9 cellular contexts compared by ENCODE assay signal in genomic region chr3:196967412-196968232, GRCh38. TPM values are rescaled to one million over a fixed set of nuclear protein-coding genes. Genes with fewer than 3 reads are reported as not detected.
DNase-seq lines count a peak whose midpoint lies in the region; ATAC-seq and TF ChIP-seq lines count a peak whose summit lies in the region.
"Had no signal": no experiment of that assay in that cellular context is flagged by ENCODE, and none has a peak within 500 bp of the region (broad histone marks: within the 10 kb centered on the region; RNA-seq: fewer than 3 reads in every experiment).

No MANE protein-coding gene starts in this region.

- no peaks in the 10 kb centered on the region for H4K20me1 ChIP-seq in MM.1S (ENCODE audit: insufficient read depth, low read length)

- peak overlapping the region; percentile 78; the same call in 1 of the 2 replicates for H2AFZ ChIP-seq in MM.1S (ENCODE audit: low read length)

- H3K4me2 ChIP-seq in MM.1S (ENCODE audit: low read depth, low read length): peak overlapping the region; percentile 89

- peaks cover 9 to 18% of the 10 kb centered on the region in 2 donors for H3K36me3 Mint-ChIP-seq in CD14-positive monocyte
- H3K36me3 Mint-ChIP-seq in endothelial cell (ENCODE audit: low read depth, unreplicated experiment): peaks cover 23% of the 10 kb centered on the region

- no peaks in the 10 kb centered on the region for H3K9me3 ChIP-seq in MM.1S (replicated peaks; ENCODE audit: insufficient read depth, low read length)
- H3K9me3 ChIP-seq in ovary: no peaks in the 10 kb centered on the region

- intact Hi-C loops in CD14-positive monocyte (cut with micrococcal nuclease): loop anchor here in 1 of 2 donors (2.0 kb wide), 1 partner anchor 129 kb away; no protein-coding TSS in a partner anchor
- intact Hi-C loops in ovary (cut with DNase I): no loop called here

- H3K36me3 ChIP-seq in MM.1S (replicated peaks; ENCODE audit: insufficient read depth, low read length) (no peaks in the 10 kb centered on the region), ovary (no peaks in the 10 kb centered on the region)

- H3K9ac ChIP-seq in MM.1S (ENCODE audit: low read length): peak overlapping the region; percentile 30; the same call in 1 of the 2 replicates

- H3K4me3 Mint-ChIP-seq in CD14-positive monocyte (peak overlapping the region; percentile 82 to 89), endothelial cell (ENCODE audit: unreplicated experiment) (peak overlapping the region; percentile 80)

- H3K27me3 ChIP-seq in MM.1S (replicated peaks; ENCODE audit: insufficient read depth, low read length) (peaks cover 12% of the 10 kb centered on the region; the same call in 1 of the 2 replicates), ovary (peaks cover 4% of the 10 kb centered on the region)

- H3K27ac ChIP-seq in MM.1S (ENCODE audit: low read length) (no peak overlapping the region), ovary (no peak overlapping the region)

- 0 out of 2 replicates have a peak, but pooled peaks cover 6% of the 10 kb centered on the region for H3K4me1 ChIP-seq in MM.1S (ENCODE audit: low read length)
- peaks cover 5% of the 10 kb centered on the region for H3K4me1 ChIP-seq in ovary (ENCODE audit: insufficient read depth)

- H3K27me3 Mint-ChIP-seq in CD14-positive monocyte (ENCODE audit: low read depth in 3 of 3) (peaks cover 16 to 23% (median 17%) of the 10 kb centered on the region in 3 donors), endothelial cell (ENCODE audit: unreplicated experiment) (peaks cover 26% of the 10 kb centered on the region)

- H3K9me3 Mint-ChIP-seq in CD14-positive monocyte (peaks cover 0 to 18% (median 14%) of the 10 kb centered on the region in 7 donors), endothelial cell (ENCODE audit: unreplicated experiment) (no peaks in the 10 kb centered on the region)

- H3K4me3 ChIP-seq in MM.1S (ENCODE audit: low read length) (peak overlapping the region; percentile 74), ovary (peak overlapping the region; percentile 65)

- ATAC-seq in HG03460 (IDR thresholded peaks at IDR 0.05; ENCODE audit: unreplicated experiment): no peak
- no peak for ATAC-seq in HG03469 (IDR thresholded peaks at IDR 0.05; ENCODE audit: unreplicated experiment)

- H3K9me2 ChIP-seq in MM.1S (replicated peaks; ENCODE audit: insufficient read depth, low read length): no peaks in the 10 kb centered on the region

- TF ChIP-seq CTCF in CD14-positive monocyte (IDR thresholded peaks at IDR 0.05): no peak
- TF ChIP-seq CTCF in MM.1S (IDR thresholded peaks at IDR 0.05; ENCODE audit: low read length): no peak
- TF ChIP-seq CTCF in endothelial cell (IDR thresholded peaks at IDR 0.05; ENCODE audit: unreplicated experiment): no peak
- no peak for TF ChIP-seq CTCF in ovary (IDR thresholded peaks at IDR 0.05)

- no peak for TF ChIP-seq POLR2A in ovary (IDR thresholded peaks at IDR 0.05)

- no peak for TF ChIP-seq EP300 in ovary (IDR thresholded peaks at IDR 0.05)

- no peaks in the 10 kb centered on the region for H3K79me2 ChIP-seq in MM.1S (ENCODE audit: low read length)

- no peaks in the 10 kb centered on the region for H3F3A ChIP-seq in MM.1S (ENCODE audit: insufficient read depth, low read length)

- no peak overlapping the region for H3K27ac Mint-ChIP-seq in CD14-positive monocyte
- no peak overlapping the region for H3K27ac Mint-ChIP-seq in endothelial cell (ENCODE audit: unreplicated experiment)

- DNase-seq in CD14-positive monocyte (ENCODE audit: low spot score) (no peak), MM.1S (no peak), endothelial cell (ENCODE audit: low spot score) (no peak), ovary (no peak), NCI-H510A (lab: John Stamatoyannopoulos, UW) (no peak), SIG-M5 treated with dmso at 0.1 percent for 504 hours (lab: John Stamatoyannopoulos, UW; ENCODE audit: unreplicated experiment) (no peak)
- DNase-seq: activated CD8-positive, alpha-beta memory T cell treated with anti-CD3 and anti-CD28 coated beads, Interleukin-2, amount 50 U/mL, for 4 hours had no signal

- WGBS in ovary, 3 donors: 25 to 59% (median 31%) methylated on average over 33 to 35 of the region's 35 CpGs

- peaks cover 16% of the 10 kb centered on the region for H3K4me1 Mint-ChIP-seq in CD14-positive monocyte
- H3K4me1 Mint-ChIP-seq in endothelial cell (ENCODE audit: unreplicated experiment): peaks cover 7% of the 10 kb centered on the region

RNA-seq across cellular contexts. Expression of gene PIGZ, which starts 1.0 kb away (rescaled TPM):
- polyA plus RNA-seq in CD14-positive monocyte: 1 to 10 TPM; 1.6 to 1.9 TPM
- 3.5 TPM for total RNA-seq in endothelial cell (ENCODE audit: unreplicated experiment)
- 1 to 10 TPM in 5 of 7 donors, under 1 TPM in 1, not detected in 1; 0.73 to 7.4 (median 1.5) TPM for total RNA-seq in ovary
- 1 to 10 TPM in 1 of 2 donors, under 1 TPM in 1; 0.45 to 1.8 TPM for polyA plus RNA-seq in ovary

RNA-seq across cellular contexts. Expression of gene NCBP2, which starts 25.3 kb away (rescaled TPM):
- polyA plus RNA-seq in CD14-positive monocyte (10 to 100 TPM; 33.4 to 42.9 TPM), ovary (10 to 100 TPM; 41.6 to 53.7 TPM)
- total RNA-seq in endothelial cell (ENCODE audit: unreplicated experiment) (61.0 TPM), ovary (10 to 100 TPM; 17.4 to 64.7 (median 45.8) TPM)
